ENCODE assay signal across 8 cellular contexts in the genomic region with DNA sequence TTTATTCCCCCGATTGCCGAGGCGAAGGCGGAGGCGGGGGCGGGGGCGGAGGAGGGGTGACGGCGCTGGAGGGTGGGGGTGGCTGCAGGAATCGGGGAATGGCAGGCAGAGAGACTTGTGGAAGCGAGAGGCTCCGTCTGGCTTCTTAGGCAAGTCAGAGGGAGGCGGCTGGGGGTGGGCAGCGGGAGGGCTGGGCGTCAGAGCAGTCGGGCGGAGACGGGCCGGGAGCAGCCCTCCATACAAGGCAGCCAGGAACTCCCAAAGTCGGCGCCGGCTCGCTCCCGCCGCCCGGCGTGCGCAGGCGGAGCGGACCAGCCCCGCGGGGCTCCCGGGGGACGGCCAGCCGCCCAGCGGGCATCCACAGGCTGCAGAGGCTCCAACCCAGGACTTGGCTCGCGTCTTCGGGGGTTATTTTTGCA. TPM values are rescaled to one million over a fixed set of nuclear protein-coding genes. Genes with fewer than 3 reads are reported as not detected.
A peak's percentile ranks its signal among the peaks of the same experiment; 100 is the strongest.
DNase-seq lines count a peak whose midpoint lies in the region; ATAC-seq, FAIRE-seq and TF ChIP-seq lines count a peak whose summit lies in the region.

No MANE protein-coding gene starts in this region.

- H3K27ac ChIP-seq in CD4-positive, alpha-beta T cell (ENCODE audit: low read depth, low read length): no peak overlapping the region

- FAIRE-seq in bronchial epithelial cell (lab: Jason Lieb, UNC): no peak

- H3K9me3 Mint-ChIP-seq in CD4-positive, alpha-beta T cell: no peaks in the 10 kb centered on the region

- no peaks in the 10 kb centered on the region for H3K9me3 ChIP-seq in CD4-positive, alpha-beta T cell (ENCODE audit: control insufficient read depth, low read length)

- POLR2A ChIA-PET in CD4-positive, alpha-beta T cell (lab: Charles Lee): no interaction called here

- CTCF ChIA-PET in CD4-positive, alpha-beta T cell (lab: Charles Lee): no interaction called here

- H3K36me3 Mint-ChIP-seq in CD4-positive, alpha-beta T cell (ENCODE audit: low read depth): no peaks in the 10 kb centered on the region

- no peaks in the 10 kb centered on the region for H3K36me3 ChIP-seq in bronchial epithelial cell (ENCODE audit: control insufficient read depth, insufficient read depth, low read length)

- H3K27ac Mint-ChIP-seq in CD4-positive, alpha-beta T cell: no peak overlapping the region

- ATAC-seq in CD4-positive, alpha-beta T cell (ENCODE audit: poor library complexity): no peak
- ATAC-seq in HG02678 (IDR thresholded peaks at IDR 0.05; ENCODE audit: unreplicated experiment): peak; percentile 32
- ATAC-seq in GM21381 (IDR thresholded peaks at IDR 0.05; ENCODE audit: unreplicated experiment): no peak

- peaks cover 3% of the 10 kb centered on the region for H3K4me1 Mint-ChIP-seq in CD4-positive, alpha-beta T cell (ENCODE audit: low read depth)

- intact Hi-C loops in CD4-positive, alpha-beta T cell (cut with DNase I, micrococcal nuclease): no loop called here

- H3K4me3 ChIP-seq in bronchial epithelial cell (ENCODE audit: low read depth, low read length) (peak overlapping the region; percentile 46), skeletal muscle cell (ENCODE audit: low read depth, low read length) (peak overlapping the region; percentile 77)

- no peak for TF ChIP-seq CTCF in CD4-positive, alpha-beta T cell (IDR thresholded peaks at IDR 0.05)
- no peak for TF ChIP-seq CTCF in bronchial epithelial cell (IDR thresholded peaks at IDR 0.05; ENCODE audit: insufficient read depth, low read length, severe bottlenecking)

- H3K27me3 ChIP-seq in CD4-positive, alpha-beta T cell (ENCODE audit: control insufficient read depth, insufficient read depth, low read length): peaks cover 30% of the 10 kb centered on the region
- H3K27me3 ChIP-seq in bronchial epithelial cell (ENCODE audit: control insufficient read depth, insufficient read depth, low read length): peaks cover 6% of the 10 kb centered on the region

- peaks cover 46% of the 10 kb centered on the region for H3K27me3 Mint-ChIP-seq in CD4-positive, alpha-beta T cell

- no peak for DNase-seq in CD4-positive, alpha-beta T cell
- DNase-seq in NCI-H774 (lab: John Stamatoyannopoulos, UW) (peak; percentile 78), bronchial epithelial cell (ENCODE audit: low read depth) (peak; percentile 22), inferior parietal cortex (ENCODE audit: extremely low spot score) (peak; percentile 58), skeletal muscle cell (ENCODE audit: low read depth) (peak; percentile 71), HT-29 (ENCODE audit: low spot score) (no peak)

- H3K4me3 Mint-ChIP-seq in CD4-positive, alpha-beta T cell: peak overlapping the region; percentile 34

RNA-seq across cellular contexts. Expression of a gene that starts 0.2 kb away (rescaled TPM):
- not detected for total RNA-seq in CD4-positive, alpha-beta T cell
- 0.77 and 1.1 TPM in 2 replicates for total RNA-seq in bronchial epithelial cell
- not detected in 2 replicates for total RNA-seq in HT-29 (2014; rRNA removed; shearing (Covaris generic))

Comparison
In these comparisons a context has a peak if more than half of its experiments do, and no peak if none do; other contexts are left out.
1. DNase-seq: peak in NCI-H774 (single experiment), bronchial epithelial cell (single experiment), inferior parietal cortex (single experiment) and skeletal muscle cell (single experiment); none in CD4-positive, alpha-beta T cell (0 of 10) and HT-29 (single experiment).